ENCODE assay signal across 20 cellular contexts in genomic region chr7:145168879-145169278, GRCh38.
"Had no signal": no experiment of that assay in that cellular context is flagged by ENCODE, and none has a peak within 500 bp of the region (broad histone marks: within the 10 kb centered on the region; RNA-seq: fewer than 3 reads in every experiment).

No MANE protein-coding gene starts in this region.

- H3K36me3 ChIP-seq: left ventricle myocardium inferior, lower lobe of right lung, neutrophil, pancreas, right lobe of liver, suprapubic skin, transverse colon had no signal

- H3K9me3 ChIP-seq: left ventricle myocardium inferior, lower lobe of right lung, neutrophil, pancreas, right lobe of liver, suprapubic skin, transverse colon had no signal

- H3K27ac ChIP-seq: dorsolateral prefrontal cortex, left ventricle myocardium inferior, lower lobe of right lung, neutrophil, pancreas, right lobe of liver, suprapubic skin, transverse colon had no signal

- H3K9me3 Mint-ChIP-seq: stimulated activated naive B cell treated with anti-CD40 and anti-IgM and Interleukin-4, amounts not matched to agents 10 μg/mL and 1 μg/mL and 100 μg/mL, for 72 hours; stimulated activated naive CD8-positive, alpha-beta T cell treated with anti-CD3 and anti-CD28 coated beads, Interleukin-15, amount 100 ng/mL, for 72 hours had no signal

- H3K4me3 Mint-ChIP-seq: immature natural killer cell; natural killer cell; stimulated activated naive B cell treated with anti-CD40 and anti-IgM and Interleukin-4, amounts not matched to agents 10 μg/mL and 1 μg/mL and 100 μg/mL, for 72 hours; stimulated activated naive CD8-positive, alpha-beta T cell treated with anti-CD3 and anti-CD28 coated beads, Interleukin-15, amount 100 ng/mL, for 72 hours had no signal

- H3K36me3 Mint-ChIP-seq: immature natural killer cell; natural killer cell; stimulated activated naive B cell treated with anti-CD40 and anti-IgM and Interleukin-4, amounts not matched to agents 10 μg/mL and 1 μg/mL and 100 μg/mL, for 72 hours had no signal

- ATAC-seq: left colon; lower lobe of right lung; pancreas; right lobe of liver; stimulated activated naive B cell treated with anti-CD40 and anti-IgM and Interleukin-4, amounts not matched to agents 10 μg/mL and 1 μg/mL and 100 μg/mL, for 72 hours; stimulated activated naive CD8-positive, alpha-beta T cell treated with anti-CD3 and anti-CD28 coated beads, Interleukin-15, amount 100 ng/mL, for 72 hours had no signal

- FAIRE-seq: colon, frontal cortex, pancreas, small intestine had no signal

- H3K4me3 ChIP-seq: dorsolateral prefrontal cortex, left ventricle myocardium inferior, lower lobe of right lung, pancreas, right lobe of liver, suprapubic skin, transverse colon had no signal

- H3K4me1 Mint-ChIP-seq: immature natural killer cell; natural killer cell; stimulated activated naive B cell treated with anti-CD40 and anti-IgM and Interleukin-4, amounts not matched to agents 10 μg/mL and 1 μg/mL and 100 μg/mL, for 72 hours; stimulated activated naive CD8-positive, alpha-beta T cell treated with anti-CD3 and anti-CD28 coated beads, Interleukin-15, amount 100 ng/mL, for 72 hours had no signal

- H3K4me1 ChIP-seq: left ventricle myocardium inferior, lower lobe of right lung, pancreas, right lobe of liver, suprapubic skin, transverse colon had no signal

- H3K27me3 ChIP-seq: dorsolateral prefrontal cortex, neutrophil, pancreas, right lobe of liver, suprapubic skin, transverse colon had no signal

- H3K27ac Mint-ChIP-seq: natural killer cell; stimulated activated naive B cell treated with anti-CD40 and anti-IgM and Interleukin-4, amounts not matched to agents 10 μg/mL and 1 μg/mL and 100 μg/mL, for 72 hours; stimulated activated naive CD8-positive, alpha-beta T cell treated with anti-CD3 and anti-CD28 coated beads, Interleukin-15, amount 100 ng/mL, for 72 hours had no signal

- DNase-seq: dorsolateral prefrontal cortex; effector CD4-positive, alpha-beta T cell; immature natural killer cell; kidney glomerular epithelial cell; left colon; left ventricle myocardium inferior; lower lobe of right lung; natural killer cell; pancreas; right lobe of liver; small intestine; stimulated activated CD4-positive, alpha-beta T cell treated with anti-CD3 and anti-CD28 coated beads, Interleukin-15, amount 100 ng/mL, for 24 hours; stimulated activated CD4-positive, alpha-beta T cell treated with anti-CD3 and anti-CD28 coated beads, Interleukin-2, amount 100 ng/mL, for 48 hours; stimulated activated naive B cell treated with anti-CD40 and anti-IgM and Interleukin-4, amounts not matched to agents 10 μg/mL and 1 μg/mL and 100 μg/mL, for 72 hours; stimulated activated naive CD8-positive, alpha-beta T cell treated with anti-CD3 and anti-CD28 coated beads, Interleukin-15, amount 100 ng/mL, for 72 hours; transverse colon had no signal
